Comparison of ENCODE assay signal across 14 cellular contexts in genomic region chr1:237205400-237206064, GRCh38.
DNase-seq lines count a peak whose midpoint lies in the region; TF ChIP-seq lines count a peak whose summit lies in the region.
"Had no signal": no experiment of that assay in that cellular context is flagged by ENCODE, and none has a peak within 500 bp of the region (broad histone marks: within the 10 kb centered on the region; RNA-seq: fewer than 3 reads in every experiment).

No MANE protein-coding gene starts in this region.

- DNase-seq in HT1080 (ENCODE audit: low read depth) = peak; percentile 80
- DNase-seq in cardiac fibroblast (ENCODE audit: low read depth in 2 of 2) = peak; percentile 25 to 93
- peak; percentile 16 for DNase-seq in iris pigment epithelial cell (ENCODE audit: low read depth)
- DNase-seq in testis = peak; percentile 36
- no peak for DNase-seq in BE2C
- no peak for DNase-seq in globus pallidus (ENCODE audit: low spot score)
- no peak for DNase-seq in activated CD4-positive, alpha-beta T cell treated with anti-CD3 and anti-CD28 coated beads, Interleukin-2, amount 50 U/mL, for 1 hour
- no peak for DNase-seq in NCI-H128 (lab: John Stamatoyannopoulos, UW; ENCODE audit: unreplicated experiment)
- DNase-seq: activated CD8-positive, alpha-beta memory T cell treated with anti-CD3 and anti-CD28 coated beads, Interleukin-2, amount 50 U/mL, for 4 hours; DMS79 treated with DMSO at 0.1 percent for 48 hours; erythroblast; NCI-H1417 treated with DMSO at 0.1 percent for 48 hours; thyroid gland had no signal

- no peak for TF ChIP-seq POLR2A in testis (IDR thresholded peaks at IDR 0.05)

- no peak overlapping the region for H3K27ac ChIP-seq in testis
- H3K27ac ChIP-seq: BLaER1, thyroid gland had no signal

- no peak for TF ChIP-seq CTCF in cardiac fibroblast (IDR thresholded peaks at IDR 0.05; ENCODE audit: low read depth, low read length)
- TF ChIP-seq CTCF in testis (IDR thresholded peaks at IDR 0.05) = no peak
- TF ChIP-seq CTCF in BE2C (IDR thresholded peaks at IDR 0.05; ENCODE audit: low read depth, low read length) = no peak

- H3K9me3 ChIP-seq in testis (no peaks in the 10 kb centered on the region), BE2C (no peaks in the 10 kb centered on the region)
- H3K9me3 ChIP-seq: BLaER1, thyroid gland had no signal

- intact Hi-C loops in testis (cut with DNase I; ENCODE audit: low total_unique reads) = no loop called here

- H3K27me3 ChIP-seq in testis = no peaks in the 10 kb centered on the region
- H3K27me3 ChIP-seq in BE2C = no peaks in the 10 kb centered on the region
- H3K27me3 ChIP-seq: BLaER1, thyroid gland had no signal

- 59 to 69% methylated on average over 13 to 14 of the region's 14 CpGs for WGBS in testis, 2 donors

- H3K36me3 ChIP-seq in testis (ENCODE audit: low read depth, missing control alignments) = no peaks in the 10 kb centered on the region
- no peaks in the 10 kb centered on the region for H3K36me3 ChIP-seq in BE2C
- H3K36me3 ChIP-seq: BLaER1, thyroid gland had no signal

- no peak overlapping the region for H3K4me3 ChIP-seq in cardiac fibroblast (replicated peaks in 1 of 2; ENCODE audit: low read depth in 2 of 2, low read length in 2 of 2)
- no peak overlapping the region for H3K4me3 ChIP-seq in testis
- H3K4me3 ChIP-seq in BE2C (ENCODE audit: low read depth, low read length) = no peak overlapping the region
- H3K4me3 ChIP-seq: BLaER1, thyroid gland had no signal

- H3K4me1 ChIP-seq in testis (no peaks in the 10 kb centered on the region), BE2C (no peaks in the 10 kb centered on the region)
- H3K4me1 ChIP-seq: BLaER1, thyroid gland had no signal

Comparison
In these comparisons a context has a peak if more than half of its experiments do, and no peak if none do; other contexts are left out.
1. DNase-seq: peak in HT1080 (single experiment), cardiac fibroblast (2 of 2), iris pigment epithelial cell (single experiment) and testis (single experiment); none in BE2C (single experiment), globus pallidus (single experiment), activated CD4-positive, alpha-beta T cell treated with anti-CD3 and anti-CD28 coated beads, Interleukin-2, amount 50 U/mL, for 1 hour (single experiment) and NCI-H128 (single experiment).